In genomic region chr6:170529839-170530520, GRCh38 we compare ENCODE assay signal across 8 cellular contexts. TPM values are rescaled to one million over a fixed set of nuclear protein-coding genes. Genes with fewer than 3 reads are reported as not detected.
DNase-seq lines count a peak whose midpoint lies in the region; ATAC-seq, FAIRE-seq and TF ChIP-seq lines count a peak whose summit lies in the region.

No MANE protein-coding gene starts in this region.

- peaks cover 20% of the 10 kb centered on the region for H3K36me3 Mint-ChIP-seq in activated B cell treated with CpG ODN at 0.5 μM for 24 hours (ENCODE audit: low read depth)

- TF ChIP-seq CTCF in 22Rv1 (IDR thresholded peaks at IDR 0.05) (peak; percentile 90), activated B cell treated with CpG ODN at 0.5 μM for 24 hours (IDR thresholded peaks at IDR 0.05) (peak; percentile 61)

- POLR2A ChIA-PET in activated B cell treated with CpG ODN at 0.5 μM for 24 hours (lab: Charles Lee) = no interaction called here

- H3K9me3 Mint-ChIP-seq in activated B cell treated with CpG ODN at 0.5 μM for 24 hours = no peaks in the 10 kb centered on the region

- DNase-seq in GM12892 (ENCODE audit: insufficient read length) = peak; percentile 27
- peak; percentile 59 for DNase-seq in NCI-H2171 treated with DMSO at 0.1 percent for 48 hours (lab: John Stamatoyannopoulos, UW)
- peak; percentile 31 for DNase-seq in activated B cell treated with CpG ODN at 0.5 μM for 24 hours
- peak in 57 of 61 donors; percentile 7 to 86 (median 50) for DNase-seq in caudate nucleus (lab: John Stamatoyannopoulos, UW)
- DNase-seq in kidney tubule cell (ENCODE audit: low spot score) = peak; percentile 70
- DNase-seq in stimulated activated CD4-positive, alpha-beta T cell treated with anti-CD3 and anti-CD28 coated beads, Interleukin-4, amount 100 ng/mL, for 24 hours = peak; percentile 69

- no peak for TF ChIP-seq POLR2A in GM12892 (IDR thresholded peaks at IDR 0.05; ENCODE audit: low read depth, low read length)

- ATAC-seq in HG02973 (IDR thresholded peaks at IDR 0.05; ENCODE audit: unreplicated experiment) (peak; percentile 84), activated B cell treated with CpG ODN at 0.5 μM for 24 hours (ENCODE audit: low read depth) (peak; percentile 61)

- intact Hi-C loops in activated B cell treated with CpG ODN at 0.5 μM for 24 hours (cut with micrococcal nuclease) = loop anchor here (1.0 to 5.0 kb wide), 4 partner anchors 578 to 1635 kb away; no protein-coding TSS in a partner anchor

- no peak overlapping the region for H3K4me3 Mint-ChIP-seq in activated B cell treated with CpG ODN at 0.5 μM for 24 hours

- no peaks in the 10 kb centered on the region for H3K27me3 Mint-ChIP-seq in activated B cell treated with CpG ODN at 0.5 μM for 24 hours

- H3K27ac ChIP-seq in 22Rv1 (no peak overlapping the region), caudate nucleus (ENCODE audit: low read depth, low read length) (no peak overlapping the region)

- H3K27ac Mint-ChIP-seq in activated B cell treated with CpG ODN at 0.5 μM for 24 hours = no peak overlapping the region

- CTCF ChIA-PET in activated B cell treated with CpG ODN at 0.5 μM for 24 hours (lab: Charles Lee) = interaction anchor here (1.3 to 4.8 kb wide), 7 partner anchors 12 to 1635 kb away, joined by 3 to 27 read pairs (median 8); no protein-coding TSS in a partner anchor

- no peaks in the 10 kb centered on the region for H3K4me1 Mint-ChIP-seq in activated B cell treated with CpG ODN at 0.5 μM for 24 hours

- FAIRE-seq in GM12892 (lab: Jason Lieb, UNC) = peak; percentile 58

RNA-seq across cellular contexts. Expression of gene PSMB1, which starts 23.1 kb away (rescaled TPM):
- polyA plus RNA-seq in GM12892 (2012; ENCODE audit: missing spikeins) = 280 TPM
- total RNA-seq in activated B cell treated with CpG ODN at 0.5 μM for 24 hours = 163 and 168 TPM in 2 replicates

RNA-seq across cellular contexts. Expression of gene TBP, which starts 24.2 kb away (rescaled TPM):
- 18.5 TPM for polyA plus RNA-seq in GM12892 (2012; ENCODE audit: missing spikeins)
- 19.4 and 21.6 TPM in 2 replicates for total RNA-seq in activated B cell treated with CpG ODN at 0.5 μM for 24 hours

RNA-seq across cellular contexts. Expression of gene PDCD2, which starts 54.5 kb away (rescaled TPM):
- polyA plus RNA-seq in GM12892 (2012; ENCODE audit: missing spikeins) = 94.5 TPM
- 88.4 and 90.8 TPM in 2 replicates for total RNA-seq in activated B cell treated with CpG ODN at 0.5 μM for 24 hours
